Comparison of ENCODE assay signal across 9 cellular contexts in the genomic region with DNA sequence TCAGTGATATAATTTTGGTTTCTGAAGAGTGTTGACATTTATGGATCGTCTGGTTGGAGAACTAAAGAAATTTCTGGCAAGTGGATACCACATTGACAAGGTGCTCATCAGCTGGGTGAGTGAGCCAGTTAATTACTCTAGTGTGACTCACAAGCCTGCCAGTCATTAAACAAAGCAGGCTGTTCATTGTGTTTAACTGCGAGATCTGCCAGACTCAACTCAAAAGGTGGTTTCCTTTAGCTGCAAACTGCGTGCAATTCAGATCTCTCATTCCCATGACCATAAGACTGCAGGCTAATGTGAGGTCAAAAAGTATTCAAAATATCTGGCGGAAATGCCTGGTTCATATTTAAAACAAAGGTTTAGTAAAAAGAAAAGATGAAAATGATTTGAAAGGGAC. TPM values are rescaled to one million over a fixed set of nuclear protein-coding genes. Genes with fewer than 3 reads are reported as not detected.
DNase-seq lines count a peak whose midpoint lies in the region; ATAC-seq and TF ChIP-seq lines count a peak whose summit lies in the region.
"Had no signal": no experiment of that assay in that cellular context is flagged by ENCODE, and none has a peak within 500 bp of the region (broad histone marks: within the 10 kb centered on the region; RNA-seq: fewer than 3 reads in every experiment).

No MANE protein-coding gene starts in this region.

- ATAC-seq in HG03060 (IDR thresholded peaks at IDR 0.05; ENCODE audit: low read depth, unreplicated experiment) = peak; percentile 49
- ATAC-seq in HG02885 (IDR thresholded peaks at IDR 0.05; ENCODE audit: poor library complexity, unreplicated experiment) = no peak

- peaks cover 5% of the 10 kb centered on the region for H3K27me3 Mint-ChIP-seq in neural progenitor cell (ENCODE audit: insufficient read depth, low read depth)

- TF ChIP-seq CTCF in neural progenitor cell (IDR thresholded peaks at IDR 0.05) = no peak

- H3K36me3 Mint-ChIP-seq in neural progenitor cell = no peaks in the 10 kb centered on the region

- H3K27ac Mint-ChIP-seq in neural progenitor cell = no peak overlapping the region

- H3K27ac ChIP-seq in neural progenitor cell = no peak overlapping the region
- H3K27ac ChIP-seq: transverse colon had no signal

- H3F3A ChIP-seq in neural progenitor cell (ENCODE audit: low read depth) = no peaks in the 10 kb centered on the region

- no peak overlapping the region for H3K4me2 ChIP-seq in neural progenitor cell

- no peak overlapping the region for H3K9ac ChIP-seq in neural progenitor cell

- no peak overlapping the region for H2AFZ ChIP-seq in neural progenitor cell (replicated peaks)

- DNase-seq in NCI-H2029 (lab: John Stamatoyannopoulos, UW) (peak; percentile 10), NCI-H2029 treated with DMSO at 0.1 percent for 48 hours (lab: John Stamatoyannopoulos, UW) (no peak), astrocyte of the hippocampus (ENCODE audit: low read depth, low spot score) (peak; percentile 86), neural progenitor cell (ENCODE audit: low spot score) (peak; percentile 45), HuH-7.5 (ENCODE audit: low spot score) (no peak), pons (ENCODE audit: low spot score) (no peak)
- DNase-seq: transverse colon had no signal

- H3K4me3 Mint-ChIP-seq in neural progenitor cell = no peak overlapping the region

- H3K9me3 ChIP-seq in neural progenitor cell (ENCODE audit: low read depth) = no peaks in the 10 kb centered on the region
- H3K9me3 ChIP-seq: transverse colon had no signal

- H3K4me1 ChIP-seq in neural progenitor cell = no peaks in the 10 kb centered on the region
- H3K4me1 ChIP-seq: transverse colon had no signal

- H3K27me3 ChIP-seq in neural progenitor cell = no peaks in the 10 kb centered on the region
- H3K27me3 ChIP-seq: transverse colon had no signal

- no peaks in the 10 kb centered on the region for H4K20me1 ChIP-seq in neural progenitor cell (ENCODE audit: low read depth)

- no peaks in the 10 kb centered on the region for H3K79me2 ChIP-seq in neural progenitor cell (ENCODE audit: low read depth)

- H3K9me3 Mint-ChIP-seq in neural progenitor cell = no peaks in the 10 kb centered on the region

- peaks cover 3% of the 10 kb centered on the region for H3K4me1 Mint-ChIP-seq in neural progenitor cell

- H3K4me3 ChIP-seq in neural progenitor cell = no peak overlapping the region
- H3K4me3 ChIP-seq: transverse colon had no signal

- H3K36me3 ChIP-seq in neural progenitor cell = no peaks in the 10 kb centered on the region
- H3K36me3 ChIP-seq: transverse colon had no signal

RNA-seq across cellular contexts. Expression of gene IYD, which starts 32.5 kb away (rescaled TPM):
- not detected in 2 replicates for total RNA-seq in neural progenitor cell (ENCODE audit: low replicate concordance)

Comparison
In these comparisons a context has a peak if more than half of its experiments do, and no peak if none do; other contexts are left out.
1. DNase-seq: peak in NCI-H2029 (single experiment), astrocyte of the hippocampus (single experiment) and neural progenitor cell (single experiment); none in NCI-H2029 treated with DMSO at 0.1 percent for 48 hours (single experiment), HuH-7.5 (single experiment) and pons (single experiment).